In genomic region chr1:24515581-24516241, GRCh38 we compare ENCODE assay signal across 11 cellular contexts. TPM values are rescaled to one million over a fixed set of nuclear protein-coding genes. Genes with fewer than 3 reads are reported as not detected.
DNase-seq lines count a peak whose midpoint lies in the region; ATAC-seq, FAIRE-seq and TF ChIP-seq lines count a peak whose summit lies in the region.
"Not testable (repeated sequence)": the region's sequence is repeated elsewhere in the genome, so short reads cannot be mapped to it uniquely, and the experiment has no call there.
"Had no signal": no experiment of that assay in that cellular context is flagged by ENCODE, and none has a peak within 500 bp of the region (broad histone marks: within the 10 kb centered on the region; RNA-seq: fewer than 3 reads in every experiment).

No MANE protein-coding gene starts in this region.

- not testable (repeated sequence) for FAIRE-seq in A549 (lab: Jason Lieb, UNC); HTR-8/SVneo (lab: Jason Lieb, UNC); bronchial epithelial cell (lab: Jason Lieb, UNC)

- H3K27ac Mint-ChIP-seq in activated CD8-positive, alpha-beta T cell treated with anti-CD3 and anti-CD28 coated beads, Interleukin-2, amount 10 ng/mL, durations not matched to agents 7 days and 5 days = peak overlapping the region; percentile 54
- peak overlapping the region; percentile 67 for H3K27ac Mint-ChIP-seq in osteocyte (ENCODE audit: unreplicated experiment)

- POLR2A ChIA-PET in A549 (lab: Yijun Ruan, JAX) = interaction anchor here (0.7 to 1.2 kb wide), 2 partner anchors 13 to 14 kb away, joined by 3 to 4 read pairs; partner anchors contain the start of gene RCAN3
- POLR2A ChIA-PET in activated CD8-positive, alpha-beta T cell treated with anti-CD3 and anti-CD28 coated beads, Interleukin-2, amount 10 ng/mL, durations not matched to agents 7 days and 5 days (lab: Charles Lee) = interaction anchor here (0.7 kb wide), 2 partner anchors 13 to 99 kb away, joined by 3 read pairs; no protein-coding TSS in a partner anchor

- not testable (repeated sequence) for H3K9me3 Mint-ChIP-seq in activated CD8-positive, alpha-beta T cell treated with anti-CD3 and anti-CD28 coated beads, Interleukin-2, amount 10 ng/mL, durations not matched to agents 7 days and 5 days (ENCODE audit: insufficient read depth); osteocyte (ENCODE audit: unreplicated experiment)

- H3K36me3 Mint-ChIP-seq in activated CD8-positive, alpha-beta T cell treated with anti-CD3 and anti-CD28 coated beads, Interleukin-2, amount 10 ng/mL, durations not matched to agents 7 days and 5 days (ENCODE audit: low read depth) = peaks cover 58% of the 10 kb centered on the region
- H3K36me3 Mint-ChIP-seq in osteocyte (ENCODE audit: unreplicated experiment) = peaks cover 12% of the 10 kb centered on the region

- H3K36me3 ChIP-seq in RWPE2 (ENCODE audit: low read depth) = peaks cover 11% of the 10 kb centered on the region
- H3K36me3 ChIP-seq in bronchial epithelial cell (ENCODE audit: control insufficient read depth, insufficient read depth, low read length) = not testable (repeated sequence)

- TF ChIP-seq POLR2A in A549 (IDR thresholded peaks at IDR 0.05; ENCODE audit: low read length) = not testable (repeated sequence)

- not testable (repeated sequence) for TF ChIP-seq CTCF in A549 (IDR thresholded peaks at IDR 0.05); RWPE2 (IDR thresholded peaks at IDR 0.05; ENCODE audit: poor library complexity, severe bottlenecking); bronchial epithelial cell (IDR thresholded peaks at IDR 0.05; ENCODE audit: insufficient read depth, low read length, severe bottlenecking); foreskin fibroblast (IDR thresholded peaks at IDR 0.05; ENCODE audit: low read depth, low read length); osteocyte (IDR thresholded peaks at IDR 0.05)

- H3K4me1 Mint-ChIP-seq in activated CD8-positive, alpha-beta T cell treated with anti-CD3 and anti-CD28 coated beads, Interleukin-2, amount 10 ng/mL, durations not matched to agents 7 days and 5 days (ENCODE audit: low read depth) = peaks cover 28% of the 10 kb centered on the region
- H3K4me1 Mint-ChIP-seq in osteocyte (ENCODE audit: unreplicated experiment) = peaks cover 17% of the 10 kb centered on the region

- peak overlapping the region; percentile 56 to 72 for H3K27ac ChIP-seq in A549
- peak overlapping the region; percentile 40 for H3K27ac ChIP-seq in RWPE2 (ENCODE audit: poor library complexity, severe bottlenecking)

- not testable (repeated sequence) for H3K4me3 Mint-ChIP-seq in activated CD8-positive, alpha-beta T cell treated with anti-CD3 and anti-CD28 coated beads, Interleukin-2, amount 10 ng/mL, durations not matched to agents 7 days and 5 days; osteocyte (ENCODE audit: unreplicated experiment)

- TF ChIP-seq EP300 in A549 (IDR thresholded peaks at IDR 0.05) = not testable (repeated sequence)

- peak; percentile 91 to 97 for ATAC-seq in A549
- peak; percentile 100 for ATAC-seq in RWPE2 (ENCODE audit: low read depth)
- ATAC-seq in activated CD8-positive, alpha-beta T cell treated with anti-CD3 and anti-CD28 coated beads, Interleukin-2, amount 10 ng/mL, durations not matched to agents 7 days and 5 days = not testable (repeated sequence)

- not testable (repeated sequence) for H3K27me3 Mint-ChIP-seq in activated CD8-positive, alpha-beta T cell treated with anti-CD3 and anti-CD28 coated beads, Interleukin-2, amount 10 ng/mL, durations not matched to agents 7 days and 5 days (ENCODE audit: low read depth); osteocyte (ENCODE audit: unreplicated experiment)

- H3K27me3 ChIP-seq in RWPE2 (ENCODE audit: insufficient read depth, poor library complexity, severe bottlenecking); bronchial epithelial cell (ENCODE audit: control insufficient read depth, insufficient read depth, low read length): not testable (repeated sequence)

- peak overlapping the region; percentile 68 for H3K4me2 ChIP-seq in A549

- TF ChIP-seq RAD21 in A549 (conservative IDR thresholded peaks at IDR 0.05 in 1 of 2, IDR thresholded peaks at IDR 0.05 in 1 of 2) = not testable (repeated sequence)

- CTCF ChIA-PET in A549 (lab: Yijun Ruan, JAX) = interaction anchor here (0.8 to 2.9 kb wide), 9 partner anchors 9 to 319 kb away, joined by 3 to 13 read pairs (median 3); partner anchors contain the start of genes NIPAL3 and RCAN3
- CTCF ChIA-PET in activated CD8-positive, alpha-beta T cell treated with anti-CD3 and anti-CD28 coated beads, Interleukin-2, amount 10 ng/mL, durations not matched to agents 7 days and 5 days (lab: Charles Lee) = interaction anchor here (0.9 to 1.5 kb wide), 9 partner anchors 10 to 101 kb away, joined by 3 to 7 read pairs (median 4); partner anchors contain the start of genes NIPAL3 and RCAN3

- H3K4me1 ChIP-seq in A549 (peaks cover 22% of the 10 kb centered on the region), RWPE2 (ENCODE audit: insufficient read depth, poor library complexity, severe bottlenecking) (peaks cover 12% of the 10 kb centered on the region)

- not testable (repeated sequence) for H3K4me3 ChIP-seq in A549; RWPE2 (ENCODE audit: severe bottlenecking); bronchial epithelial cell (ENCODE audit: low read depth, low read length); foreskin fibroblast (ENCODE audit: low read depth in 1 of 2, low read length in 2 of 2)

- DNase-seq in A549 (ENCODE audit: low read depth in 1 of 2, low spot score in 1 of 2) (peak; percentile 60 to 74), EL (peak; percentile 85), HTR-8/SVneo (ENCODE audit: insufficient read length, low spot score) (peak; percentile 61), RWPE2 (ENCODE audit: low spot score) (peak; percentile 79), bronchial epithelial cell (ENCODE audit: low read depth) (peak; percentile 86), foreskin fibroblast (peak; percentile 70 to 82)
- DNase-seq in activated CD8-positive, alpha-beta T cell treated with anti-CD3 and anti-CD28 coated beads, Interleukin-2, amount 10 ng/mL, durations not matched to agents 7 days and 5 days = peak; percentile 15
- DNase-seq in osteocyte (ENCODE audit: extremely low spot score, unreplicated experiment) = not testable (repeated sequence)

- 46% methylated on average over 18 of the region's 18 CpGs for WGBS in A549 (ENCODE audit: missing lambda C conversion rate)

- not testable (repeated sequence) for H3K9me3 ChIP-seq in A549; RWPE2 (ENCODE audit: severe bottlenecking)

TF ChIP-seq in A549, 52 proteins besides CTCF, POLR2A, EP300 and RAD21:
- not testable (repeated sequence) for TF ChIP-seq FOSL2 (IDR thresholded peaks at IDR 0.05)
- peak; percentile 75 for TF ChIP-seq FOSL2 (CRISPR knock-in tag; IDR thresholded peaks at IDR 0.05)
- peak; percentile 3 for TF ChIP-seq MAFK (IDR thresholded peaks at IDR 0.05; ENCODE audit: partially characterized antibody)
- peak; percentile 54 for TF ChIP-seq MAX (IDR thresholded peaks at IDR 0.05)
TF ChIP-seq in A549: peak in this region for 3; not testable (repeated sequence) for 49.

RNA-seq across cellular contexts. Expression of gene RCAN3, which starts 13.1 kb away (rescaled TPM):
- polyA plus RNA-seq in A549 (2011; rRNA removed) (11.5 and 14.6 TPM in 2 replicates), A549 (2017; fragmentation: RNase III; extraction: RNeasy Plus Mini Kit Qiagen cat#74134 plus additional on column Dnase treatment) (6.7 to 7.5 TPM (median 7.4 TPM) in 3 replicates)
- polyA plus RNA-seq in A549 (2012; cell fraction: cytosol; rRNA removed) = 5.8 and 6.8 TPM in 2 replicates
- 3.3 and 7.4 TPM in 2 replicates for polyA plus RNA-seq in A549 (2012; cell fraction: nucleus; rRNA removed)
- polyA minus RNA-seq in A549 (2011; rRNA and poly(A)+ RNA removed) = 9.7 and 10.4 TPM in 2 replicates
- 10 to 100 TPM; 63.7 to 65.6 TPM for total RNA-seq in activated CD8-positive, alpha-beta T cell treated with anti-CD3 and anti-CD28 coated beads, Interleukin-2, amount 10 ng/mL, durations not matched to agents 7 days and 5 days
- total RNA-seq in bronchial epithelial cell (12.1 and 15.9 TPM in 2 replicates), osteocyte (9.8 and 10.3 TPM in 2 replicates)

RNA-seq across cellular contexts. Expression of gene NCMAP, which starts 40.2 kb away (rescaled TPM):
- polyA plus RNA-seq in A549 (2011; rRNA removed) (1.7 and 2.2 TPM in 2 replicates), A549 (2017; fragmentation: RNase III; extraction: RNeasy Plus Mini Kit Qiagen cat#74134 plus additional on column Dnase treatment) (0.08 to 0.24 TPM (median 0.13 TPM) in 3 replicates)
- polyA plus RNA-seq in A549 (2012; cell fraction: cytosol; rRNA removed) = 0.08 and 0.09 TPM in 2 replicates
- 0.04 and 0.12 TPM in 2 replicates for polyA plus RNA-seq in A549 (2012; cell fraction: nucleus; rRNA removed)
- 1.8 and 2.5 TPM in 2 replicates for polyA minus RNA-seq in A549 (2011; rRNA and poly(A)+ RNA removed)
- total RNA-seq in activated CD8-positive, alpha-beta T cell treated with anti-CD3 and anti-CD28 coated beads, Interleukin-2, amount 10 ng/mL, durations not matched to agents 7 days and 5 days = under 1 TPM in 1 of 2 experiments, not detected in 1; 0.05 TPM
- total RNA-seq in bronchial epithelial cell (0.13 TPM in 1 of 2 replicates, not detected in the other), osteocyte (not detected in 2 replicates)
- total RNA-seq: cardiac muscle cell, lung microvascular endothelial cell, pulmonary artery endothelial cell had no signal
- polyA plus RNA-seq: cardiac muscle cell had no signal
